In the genomic region with DNA sequence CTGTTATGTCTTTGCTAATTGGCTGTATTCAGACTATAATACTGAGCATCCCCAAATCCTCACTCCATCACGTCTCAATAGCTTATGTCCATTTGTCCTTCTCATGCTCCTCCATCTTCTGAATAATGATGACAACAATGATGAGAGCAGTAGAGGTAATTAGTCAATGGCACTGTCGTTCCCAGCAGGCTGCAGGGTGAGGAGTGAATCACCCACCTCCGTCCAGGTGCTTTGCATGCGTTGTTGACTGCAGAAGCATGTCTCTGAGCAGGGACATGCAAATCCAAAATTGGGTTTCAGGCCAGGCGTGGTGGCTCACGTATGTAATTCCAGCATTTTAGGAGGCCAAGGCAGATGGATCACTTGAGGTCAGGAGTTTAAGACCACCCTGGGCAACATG, we compare ENCODE assay signal across 30 cellular contexts.
"Had no signal": no experiment of that assay in that cellular context is flagged by ENCODE, and none has a peak within 500 bp of the region (broad histone marks: within the 10 kb centered on the region; RNA-seq: fewer than 3 reads in every experiment).

No MANE protein-coding gene starts in this region.

- H3K4me1 ChIP-seq: body of pancreas had no signal

- H3K4me3 ChIP-seq: body of pancreas, PC-9 had no signal

- DNase-seq: activated CD4-positive, alpha-beta T cell treated with anti-CD3 and anti-CD28 coated beads for 1 hour; activated CD4-positive, alpha-beta T cell treated with anti-CD3 and anti-CD28 coated beads for 48 hours; activated CD4-positive, CD25-positive, alpha-beta regulatory T cell; activated CD8-positive, alpha-beta T cell treated with anti-CD3 and anti-CD28 coated beads for 36 hours; activated effector memory CD4-positive, alpha-beta T cell treated with anti-CD3 and anti-CD28 coated beads, Interleukin-2, amount 50 U/mL, for 16 hours; activated naive CD4-positive, alpha-beta T cell; activated naive CD4-positive, alpha-beta T cell treated with anti-CD3 and anti-CD28 coated beads, Interleukin-2, amount 50 U/mL, for 16 hours; activated naive CD8-positive, alpha-beta T cell treated with anti-CD3 and anti-CD28 coated beads for 36 hours; activated T-cell treated with anti-CD3 and anti-CD28 coated beads, Interleukin-2, amount 50 U/mL, for 1 hour; activated T-cell treated with anti-CD3 and anti-CD28 coated beads, Interleukin-2, amount 50 U/mL, for 72 hours; amygdala; body of pancreas; central memory CD4-positive, alpha-beta T cell; KG1; NCI-H1105; NCI-H1417 treated with DMSO at 0.1 percent for 48 hours; NCI-H187 treated with DMSO at 0.1 percent for 48 hours; NCI-H2081; NCI-H2171 treated with DMSO at 0.1 percent for 48 hours; NCI-H2227 treated with DMSO at 0.1 percent for 48 hours; NCI-H446; NCI-H510A treated with DMSO at 0.1 percent for 48 hours; PC-9; T1000; WERI-Rb-1 had no signal

- H3K27me3 ChIP-seq: body of pancreas had no signal

- ATAC-seq: activated CD8-positive, alpha-beta T cell treated with anti-CD3 and anti-CD28 coated beads for 36 hours; activated T-cell treated with anti-CD3 and anti-CD28 coated beads, Interleukin-2, amount 50 U/mL, for 72 hours; activated T-helper 17 cell treated with anti-CD3 and anti-CD28 coated beads, Interleukin-2, amount 50 U/mL, for 72 hours; body of pancreas; Right ventricle myocardium inferior had no signal

- H3K36me3 ChIP-seq: WERI-Rb-1 had no signal

- H3K27ac ChIP-seq: body of pancreas, PC-9, RWPE1, WERI-Rb-1 had no signal

- FAIRE-seq: astrocyte, RCC 7860 had no signal

- H3K9me3 ChIP-seq: body of pancreas had no signal
